Comparison of ENCODE assay signal across 36 cellular contexts in the genomic region with DNA sequence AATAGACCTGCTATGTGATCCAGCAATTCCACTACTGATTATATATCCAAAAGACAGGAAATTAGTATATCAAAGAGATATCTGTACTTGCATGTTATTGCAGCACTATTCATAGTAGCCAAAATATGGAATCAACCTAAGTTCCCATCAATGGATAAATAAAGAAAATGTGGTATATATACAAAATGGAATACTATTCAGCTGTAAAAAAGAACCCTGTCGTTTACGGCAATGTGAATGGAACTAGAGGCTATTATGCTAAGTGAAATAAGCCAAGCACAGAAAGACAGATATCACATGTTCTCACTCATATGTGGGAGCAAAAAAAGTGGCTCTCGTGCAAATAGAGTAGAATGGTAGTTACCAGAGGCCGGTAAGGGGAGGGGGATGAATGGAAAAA. TPM values are rescaled to one million over a fixed set of nuclear protein-coding genes. Genes with fewer than 3 reads are reported as not detected.
"Had no signal": no experiment of that assay in that cellular context is flagged by ENCODE, and none has a peak within 500 bp of the region (broad histone marks: within the 10 kb centered on the region; RNA-seq: fewer than 3 reads in every experiment).

No MANE protein-coding gene starts in this region.

- H3K36me3 ChIP-seq: MG63 had no signal

- DNase-seq: Karpas-422, Kasumi-1, MG63, MM.1S, MV-4-11, NCI-H1048, NCI-H1092, NCI-H1092 treated with DMSO at 0.1 percent for 48 hours, NCI-H1105, NCI-H1105 treated with DMSO at 0.1 percent for 48 hours, NCI-H1417, NCI-H1417 treated with DMSO at 0.1 percent for 48 hours, NCI-H1436, NCI-H1436 treated with DMSO at 0.1 percent for 48 hours, NCI-H146, NCI-H1694, NCI-H1694 treated with DMSO at 0.1 percent for 48 hours, NCI-H187, NCI-H187 treated with DMSO at 0.1 percent for 48 hours, NCI-H1930, NCI-H2029, NCI-H2029 treated with DMSO at 0.1 percent for 48 hours, NCI-H2081, NCI-H2081 treated with DMSO at 0.1 percent for 48 hours, NCI-H2107, NCI-H2171, NCI-H2171 treated with DMSO at 0.1 percent for 48 hours, NCI-H2227 treated with DMSO at 0.1 percent for 48 hours, NCI-H226, NCI-H345, NCI-H446, NCI-H446 treated with DMSO at 0.1 percent for 48 hours, NCI-H510A, NCI-H510A treated with DMSO at 0.1 percent for 48 hours, NCI-H524 had no signal

- H3K4me3 ChIP-seq: MG63 had no signal

- H3K27me3 ChIP-seq: MG63 had no signal

RNA-seq across cellular contexts. Expression of gene DNAH14, which starts 9.2 kb away (rescaled TPM):
- total RNA-seq: M059J had no signal
